37 cellular contexts compared by ENCODE assay signal in the genomic region with DNA sequence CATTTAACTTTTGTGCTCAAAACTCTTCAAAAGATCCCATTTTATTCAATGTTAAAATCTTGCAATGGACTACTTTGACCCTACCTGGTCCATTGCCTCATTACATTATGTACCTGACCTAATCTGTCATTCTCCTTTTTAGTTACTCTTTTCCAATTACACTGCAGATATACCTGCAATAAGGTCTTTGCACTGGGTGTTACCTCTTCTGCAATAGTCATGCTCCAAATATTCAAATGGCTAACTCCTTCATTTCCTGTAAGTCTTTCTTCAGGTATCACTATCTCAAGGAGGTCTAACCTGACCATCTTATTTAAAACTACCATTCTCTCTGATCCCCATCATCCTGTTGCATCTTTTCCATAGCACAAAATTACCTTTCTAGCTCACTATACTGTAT. TPM values are rescaled to one million over a fixed set of nuclear protein-coding genes. Genes with fewer than 3 reads are reported as not detected.
"Had no signal": no experiment of that assay in that cellular context is flagged by ENCODE, and none has a peak within 500 bp of the region (broad histone marks: within the 10 kb centered on the region; RNA-seq: fewer than 3 reads in every experiment).

No MANE protein-coding gene starts in this region.

- H3K27ac ChIP-seq: adrenal gland, body of pancreas, brain microvascular endothelial cell, breast epithelium, cardiac muscle cell, VCaP had no signal

- H3K9me3 ChIP-seq: adrenal gland, body of pancreas, breast epithelium had no signal

- H3K4me3 ChIP-seq: adrenal gland, body of pancreas, breast epithelium, cardiac muscle cell had no signal

- H3K36me3 ChIP-seq: adrenal gland, brain microvascular endothelial cell, breast epithelium, cardiac muscle cell had no signal

- ATAC-seq: activated CD8-positive, alpha-beta T cell treated with anti-CD3 and anti-CD28 coated beads for 36 hours; activated naive CD4-positive, alpha-beta T cell treated with anti-CD3 and anti-CD28 coated beads, Interleukin-2, amount 50 U/mL, for 72 hours; activated T-cell treated with anti-CD3 and anti-CD28 coated beads, Interleukin-2, amount 50 U/mL, for 4 hours; activated T-cell treated with anti-CD3 and anti-CD28 coated beads, Interleukin-2, amount 50 U/mL, for 72 hours; activated T-helper 17 cell treated with anti-CD3 and anti-CD28 coated beads, Interleukin-2, amount 50 U/mL, for 72 hours; body of pancreas had no signal

- H3K4me1 ChIP-seq: adrenal gland, breast epithelium had no signal

- FAIRE-seq: astrocyte, TTC549 had no signal

- H3K27me3 ChIP-seq: adrenal gland, body of pancreas, brain microvascular endothelial cell, breast epithelium, cardiac muscle cell had no signal

- DNase-seq: activated B cell treated with CpG ODN at 0.5 μM for 24 hours; activated CD4-positive, alpha-beta memory T cell treated with anti-CD3 and anti-CD28 coated beads for 36 hours; activated CD4-positive, alpha-beta T cell treated with anti-CD3 and anti-CD28 coated beads for 4 hours; activated CD4-positive, alpha-beta T cell treated with anti-CD3 and anti-CD28 coated beads, Interleukin-2, amount 10 ng/mL, durations not matched to agents 24 days and 14 days; activated CD4-positive, alpha-beta T cell treated with anti-CD3 and anti-CD28 coated beads, Interleukin-2, amount 50 U/mL, for 1 hour; activated CD4-positive, alpha-beta T cell treated with anti-CD3 and anti-CD28 coated beads, Interleukin-2, amount 50 U/mL, for 4 hours; activated CD4-positive, CD25-positive, alpha-beta regulatory T cell treated with anti-CD3 and anti-CD28 coated beads, Interleukin-2, amount 50 U/mL, for 72 hours; activated CD8-positive, alpha-beta memory T cell treated with anti-CD3 and anti-CD28 coated beads, Interleukin-2, amount 50 U/mL, for 4 hours; activated CD8-positive, alpha-beta T cell treated with anti-CD3 and anti-CD28 coated beads for 36 hours; activated effector memory CD4-positive, alpha-beta T cell treated with anti-CD3 and anti-CD28 coated beads, Interleukin-2, amount 50 U/mL, for 16 hours; activated gamma-delta T cell treated with Interleukin-2 at 50 U/mL for 16 hours; activated naive CD4-positive, alpha-beta T cell; activated naive CD4-positive, alpha-beta T cell treated with anti-CD3 and anti-CD28 coated beads for 36 hours; activated naive CD4-positive, alpha-beta T cell treated with anti-CD3 and anti-CD28 coated beads, Interleukin-2, amount 50 U/mL, for 16 hours; activated naive CD8-positive, alpha-beta T cell treated with anti-CD3 and anti-CD28 coated beads for 36 hours; activated T-cell treated with anti-CD3 and anti-CD28 coated beads for 4 hours; activated T-cell treated with anti-CD3 and anti-CD28 coated beads, Interleukin-2, amount 50 U/mL, for 1 hour; activated T-cell treated with anti-CD3 and anti-CD28 coated beads, Interleukin-2, amount 50 U/mL, for 4 hours; activated T-cell treated with anti-CD3 and anti-CD28 coated beads, Interleukin-2, amount 50 U/mL, for 72 hours; adrenal gland; amniotic stem cell; aorta; body of pancreas; brain microvascular endothelial cell; caudate nucleus; cerebellar nuclear complex; T-helper 1 cell; T-helper 2 cell; T-helper 9 cell had no signal

RNA-seq across cellular contexts. Expression of a gene that starts 22.3 kb away (rescaled TPM):
- total RNA-seq: activated B cell treated with CpG ODN at 0.5 μM for 24 hours; activated CD4-positive, alpha-beta memory T cell treated with anti-CD3 and anti-CD28 coated beads for 36 hours; activated CD4-positive, alpha-beta T cell treated with anti-CD3 and anti-CD28 coated beads, Interleukin-2, amount 10 ng/mL, durations not matched to agents 24 days and 14 days; activated CD8-positive, alpha-beta memory T cell treated with anti-CD3 and anti-CD28 coated beads for 36 hours; activated CD8-positive, alpha-beta T cell treated with anti-CD3 and anti-CD28 coated beads for 36 hours; activated naive CD4-positive, alpha-beta T cell treated with anti-CD3 and anti-CD28 coated beads for 36 hours; activated naive CD4-positive, alpha-beta T cell treated with anti-CD3 and anti-CD28 coated beads, Interleukin-2, amount 50 U/mL, for 72 hours; activated naive CD8-positive, alpha-beta T cell treated with anti-CD3 and anti-CD28 coated beads for 36 hours; activated T-cell treated with anti-CD3 and anti-CD28 coated beads, Interleukin-2, amount 50 U/mL, for 4 hours; activated T-cell treated with anti-CD3 and anti-CD28 coated beads, Interleukin-2, amount 50 U/mL, for 72 hours; activated T-helper 17 cell treated with anti-CD3 and anti-CD28 coated beads, Interleukin-2, amount 50 U/mL, for 72 hours; adrenal gland; aorta; astrocyte; breast epithelium; cardiac muscle cell had no signal
- polyA plus RNA-seq: adrenal gland, aorta, cardiac muscle cell had no signal
